In genomic region chr6:102717737-102718427, GRCh38 we compare ENCODE assay signal across 22 cellular contexts.
"Had no signal": no experiment of that assay in that cellular context is flagged by ENCODE, and none has a peak within 500 bp of the region (broad histone marks: within the 10 kb centered on the region; RNA-seq: fewer than 3 reads in every experiment).

No MANE protein-coding gene starts in this region.

- DNase-seq: activated CD4-positive, alpha-beta T cell treated with anti-CD3 and anti-CD28 coated beads, Interleukin-2, amount 10 ng/mL, durations not matched to agents 7 days and 5 days; activated CD4-positive, CD25-positive, alpha-beta regulatory T cell; activated CD8-positive, alpha-beta memory T cell treated with anti-CD3 and anti-CD28 coated beads, Interleukin-2, amount 50 U/mL, for 4 hours; activated naive CD4-positive, alpha-beta T cell treated with anti-CD3 and anti-CD28 coated beads for 36 hours; activated T-cell treated with anti-CD3 and anti-CD28 coated beads, Interleukin-2, amount 50 U/mL, for 4 hours; aorta; effector CD8-positive, alpha-beta T cell; esophagus squamous epithelium; heart right ventricle; left colon; lower lobe of right lung; right cardiac atrium; small intestine; stimulated activated CD4-positive, alpha-beta T cell treated with anti-CD3 and anti-CD28 coated beads, Interleukin-4, amount 100 ng/mL, for 1 hour; stomach; trophoblast cell had no signal

- H3K4me1 ChIP-seq: esophagus squamous epithelium, heart right ventricle, lower lobe of right lung, stomach, vagina had no signal

- H3K36me3 ChIP-seq: esophagus squamous epithelium, heart right ventricle, lower lobe of right lung, stomach, vagina had no signal

- FAIRE-seq: small intestine, TTC549 had no signal

- H3K4me1 Mint-ChIP-seq: activated CD4-positive, alpha-beta T cell treated with anti-CD3 and anti-CD28 coated beads, Interleukin-2, amount 10 ng/mL, durations not matched to agents 7 days and 5 days had no signal

- H3K27me3 Mint-ChIP-seq: activated CD4-positive, alpha-beta T cell treated with anti-CD3 and anti-CD28 coated beads, Interleukin-2, amount 10 ng/mL, durations not matched to agents 7 days and 5 days; natural killer cell treated with Interleukin-12 subunit alpha and Interleukin-12 subunit beta and Interleukin-15 and Interleukin-18, amount 100 ng/mL, for 72 hours; progenitor cell of endocrine pancreas had no signal

- H3K27ac Mint-ChIP-seq: activated CD4-positive, alpha-beta T cell treated with anti-CD3 and anti-CD28 coated beads, Interleukin-2, amount 10 ng/mL, durations not matched to agents 7 days and 5 days; activated naive CD4-positive, alpha-beta T cell treated with anti-CD3 and anti-CD28 coated beads for 36 hours; mesothelial cell of epicardium; natural killer cell treated with Interleukin-12 subunit alpha and Interleukin-12 subunit beta and Interleukin-15 and Interleukin-18, amount 100 ng/mL, for 72 hours; progenitor cell of endocrine pancreas had no signal

- H3K9me3 ChIP-seq: heart right ventricle, lower lobe of right lung, stomach, vagina had no signal

- ATAC-seq: activated T-cell treated with anti-CD3 and anti-CD28 coated beads, Interleukin-2, amount 50 U/mL, for 4 hours; heart right ventricle; left colon; lower lobe of right lung; natural killer cell treated with Interleukin-12 subunit alpha and Interleukin-12 subunit beta and Interleukin-15 and Interleukin-18, amount 100 ng/mL, for 72 hours; right cardiac atrium had no signal

- H3K9me3 Mint-ChIP-seq: activated CD4-positive, alpha-beta T cell treated with anti-CD3 and anti-CD28 coated beads, Interleukin-2, amount 10 ng/mL, durations not matched to agents 7 days and 5 days; activated naive CD4-positive, alpha-beta T cell treated with anti-CD3 and anti-CD28 coated beads for 36 hours; mesothelial cell of epicardium had no signal

- H3K27ac ChIP-seq: coronary artery, esophagus squamous epithelium, heart right ventricle, lower lobe of right lung, stomach, vagina had no signal

- H3K4me3 ChIP-seq: coronary artery, esophagus squamous epithelium, heart right ventricle, lower lobe of right lung, stomach, vagina had no signal

- H3K4me3 Mint-ChIP-seq: activated CD4-positive, alpha-beta T cell treated with anti-CD3 and anti-CD28 coated beads, Interleukin-2, amount 10 ng/mL, durations not matched to agents 7 days and 5 days; activated naive CD4-positive, alpha-beta T cell treated with anti-CD3 and anti-CD28 coated beads for 36 hours; activated T-cell treated with anti-CD3 and anti-CD28 coated beads, Interleukin-2, amount 50 U/mL, for 4 hours; mesothelial cell of epicardium; natural killer cell treated with Interleukin-12 subunit alpha and Interleukin-12 subunit beta and Interleukin-15 and Interleukin-18, amount 100 ng/mL, for 72 hours had no signal

- H3K27me3 ChIP-seq: esophagus squamous epithelium, heart right ventricle, stomach, vagina had no signal

- H3K36me3 Mint-ChIP-seq: mesothelial cell of epicardium; natural killer cell treated with Interleukin-12 subunit alpha and Interleukin-12 subunit beta and Interleukin-15 and Interleukin-18, amount 100 ng/mL, for 72 hours had no signal
